In genomic region chr1:151372411-151372934, GRCh38 we compare ENCODE assay signal across 8 cellular contexts. TPM values are rescaled to one million over a fixed set of nuclear protein-coding genes. Genes with fewer than 3 reads are reported as not detected.
DNase-seq lines count a peak whose midpoint lies in the region; ATAC-seq and TF ChIP-seq lines count a peak whose summit lies in the region.

Gene SELENBP1 (minus strand): TSS chr1:151372705. CDS start chr1:151372641, 64 bp downstream.

- H4K8ac ChIP-seq in mesendoderm (ENCODE audit: low read depth, low read length), result peak within 1 kb of the TSS; percentile 83

- no peak within 1 kb of the TSS for H4K5ac ChIP-seq in mesendoderm (ENCODE audit: low read length)

- H3K27ac Mint-ChIP-seq in natural killer cell, result no peak within 1 kb of the TSS

- no peaks in the 10 kb centered on the region for H3K36me3 Mint-ChIP-seq in natural killer cell

- H3K4me1 ChIP-seq in mesendoderm (ENCODE audit: control insufficient read depth, low read depth, low read length), result peaks cover 3% of the 10 kb centered on the region
- H3K4me1 ChIP-seq in upper lobe of right lung, result peaks cover 29% of the 10 kb centered on the region

- no peaks in the 10 kb centered on the region for H3K27me3 ChIP-seq in mesendoderm (ENCODE audit: insufficient read depth, low read length, poor library complexity)
- no peaks in the 10 kb centered on the region for H3K27me3 ChIP-seq in upper lobe of right lung

- DNase-seq in ELR (ENCODE audit: low read depth), result peak; percentile 54
- DNase-seq in NCI-H748 (lab: John Stamatoyannopoulos, UW; ENCODE audit: unreplicated experiment), result peak; percentile 86
- peak; percentile 38 for DNase-seq in epithelial cell of esophagus (ENCODE audit: low read depth)
- peak; percentile 78 for DNase-seq in mesendoderm
- peak; percentile 91 for DNase-seq in upper lobe of right lung
- no peak for DNase-seq in natural killer cell
- no peak for DNase-seq in HPDE6-E6E7 (ENCODE audit: extremely low spot score)

- no peak within 1 kb of the TSS for H2AK5ac ChIP-seq in mesendoderm (ENCODE audit: low read length)

- H3K4me3 ChIP-seq in epithelial cell of esophagus (ENCODE audit: low read length), result peak within 1 kb of the TSS; percentile 20
- no peak within 1 kb of the TSS for H3K4me3 ChIP-seq in mesendoderm (ENCODE audit: low read length)
- peak within 1 kb of the TSS; percentile 61 for H3K4me3 ChIP-seq in upper lobe of right lung

- no peaks in the 10 kb centered on the region for H3K79me2 ChIP-seq in mesendoderm (ENCODE audit: control insufficient read depth, insufficient read depth, low read length)

- H3K27me3 Mint-ChIP-seq in natural killer cell (ENCODE audit: low read depth in 2 of 2), result peaks cover 0 to 2% of the 10 kb centered on the region in 2 donors

- H3K23ac ChIP-seq in mesendoderm (ENCODE audit: low read length), result no peak within 1 kb of the TSS

- no peak within 1 kb of the TSS for H2BK15ac ChIP-seq in mesendoderm (replicated peaks; ENCODE audit: low read depth)

- TF ChIP-seq CTCF in epithelial cell of esophagus (IDR thresholded peaks at IDR 0.05; ENCODE audit: insufficient read depth, low read depth, low read length, missing control alignments) (no peak), upper lobe of right lung (IDR thresholded peaks at IDR 0.05) (no peak), natural killer cell (IDR thresholded peaks at IDR 0.05) (no peak)

- peak within 1 kb of the TSS; percentile 49 for H3K4ac ChIP-seq in mesendoderm (ENCODE audit: low read depth, low read length)

- peak within 1 kb of the TSS; percentile 79 for H2BK120ac ChIP-seq in mesendoderm (ENCODE audit: low read depth, low read length)

- H3K79me1 ChIP-seq in mesendoderm (ENCODE audit: low read length), result no peaks in the 10 kb centered on the region

- no peaks in the 10 kb centered on the region for H3K9me3 Mint-ChIP-seq in natural killer cell

- H3K27ac ChIP-seq in mesendoderm (ENCODE audit: low read depth, low read length) (peak within 1 kb of the TSS; percentile 16), upper lobe of right lung (peak within 1 kb of the TSS; percentile 82)

- peak within 1 kb of the TSS; percentile 46 for H3K18ac ChIP-seq in mesendoderm (ENCODE audit: low read length)

- ATAC-seq in upper lobe of right lung (peak; percentile 82), natural killer cell (no peak), HG03135 (IDR thresholded peaks at IDR 0.05; ENCODE audit: unreplicated experiment) (no peak)

- H3K56ac ChIP-seq in mesendoderm (ENCODE audit: low read length), result peak within 1 kb of the TSS; percentile 89

- H3K4me2 ChIP-seq in mesendoderm (ENCODE audit: low read length), result peak within 1 kb of the TSS; percentile 51

- intact Hi-C loops in upper lobe of right lung (cut with DNase I) (no loop called here), natural killer cell (cut with micrococcal nuclease) (no loop called here)

- H3K9me3 ChIP-seq in upper lobe of right lung, result no peaks in the 10 kb centered on the region

- H3K4me3 Mint-ChIP-seq in natural killer cell, result no peak within 1 kb of the TSS

- WGBS in mesendoderm (ENCODE audit: extremely low coverage, insufficient coverage, low lambda C conversion rate), result no CpG with 5 or more reads among the region's 9 CpGs

- H3K36me3 ChIP-seq in mesendoderm (ENCODE audit: control insufficient read depth, insufficient read depth, low read length), result no peaks in the 10 kb centered on the region
- peaks cover 10% of the 10 kb centered on the region for H3K36me3 ChIP-seq in upper lobe of right lung

- H3K4me1 Mint-ChIP-seq in natural killer cell, result no peaks in the 10 kb centered on the region

- H3K9ac ChIP-seq in mesendoderm (ENCODE audit: low read length), result peak within 1 kb of the TSS; percentile 77

- no peak within 1 kb of the TSS for H2BK5ac ChIP-seq in mesendoderm (ENCODE audit: low read length)

RNA-seq across cellular contexts. Expression of gene SELENBP1, which starts in this region (rescaled TPM):
- polyA plus RNA-seq in mesendoderm (2013, experiment 1 of 2), result 8.0 TPM
- polyA plus RNA-seq in mesendoderm (2013, experiment 2 of 2), result 8.6 TPM
- total RNA-seq in upper lobe of right lung, result 321 TPM
- not detected for total RNA-seq in natural killer cell

Comparison
In these comparisons a context has a peak if more than half of its experiments do, and no peak if none do; other contexts are left out.
1. RNA of gene SELENBP1 (total RNA-seq): 321 TPM in upper lobe of right lung (single experiment); not detected in natural killer cell; every median in the first group is over 100 times any median in the second.
2. DNase-seq: peak in ELR (single experiment), NCI-H748 (single experiment), epithelial cell of esophagus (single experiment), mesendoderm (single experiment) and upper lobe of right lung (single experiment); none in natural killer cell (single experiment) and HPDE6-E6E7 (single experiment).